ENCODE assay signal across 14 cellular contexts in the genomic region with DNA sequence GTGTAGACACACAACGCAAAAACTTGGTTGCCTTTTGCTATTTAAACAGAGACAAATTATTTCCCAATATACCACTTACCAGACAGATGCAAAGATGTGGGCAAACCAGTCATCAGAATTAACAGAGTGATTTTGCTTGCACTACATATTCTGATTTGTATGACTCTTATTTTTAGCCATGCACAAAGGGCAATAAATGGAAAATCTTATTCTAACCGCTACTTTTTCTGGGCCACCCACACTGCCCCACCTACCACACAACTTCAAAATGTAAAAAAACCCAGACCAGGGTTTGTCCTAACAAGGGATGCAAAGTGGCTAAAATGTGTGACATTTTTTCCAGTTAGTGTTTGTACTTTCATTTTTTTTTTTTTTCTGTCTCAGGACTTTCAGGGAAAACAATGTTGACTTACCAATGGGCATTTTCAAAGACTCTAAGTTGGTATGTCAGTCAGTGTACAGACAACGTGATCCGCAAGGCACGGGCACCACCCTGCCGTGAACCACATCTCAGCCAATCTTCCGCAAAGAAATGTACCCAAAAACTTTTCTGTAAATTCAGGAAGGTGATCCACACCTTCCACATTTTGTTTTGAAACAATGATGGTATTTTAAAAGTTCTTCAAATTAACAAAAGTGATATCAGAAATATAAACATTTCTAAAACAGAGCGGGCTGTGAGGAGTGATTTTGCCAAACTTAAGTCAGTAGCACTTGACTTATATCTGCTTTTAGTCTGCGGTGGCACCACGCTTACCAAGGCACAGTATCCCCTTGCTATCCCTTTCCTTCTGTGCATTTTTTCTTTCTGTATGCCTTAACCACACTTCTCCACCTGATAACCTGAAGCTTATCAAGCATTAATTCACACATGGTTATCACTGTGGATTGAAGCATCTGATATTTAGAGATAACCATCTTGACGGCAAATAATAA.
DNase-seq lines count a peak whose midpoint lies in the region; ATAC-seq lines count a peak whose summit lies in the region.
"Had no signal": no experiment of that assay in that cellular context is flagged by ENCODE, and none has a peak within 500 bp of the region (broad histone marks: within the 10 kb centered on the region; RNA-seq: fewer than 3 reads in every experiment).

No MANE protein-coding gene starts in this region.

- intact Hi-C loops in activated CD4-positive, alpha-beta T cell treated with anti-CD3 and anti-CD28 coated beads for 36 hours (cut with DNase I, micrococcal nuclease) = loop anchor here (1.0 to 10.0 kb wide), 26 partner anchors 31 to 998 kb away; a partner anchor contains a TSS
- intact Hi-C loops in activated T-helper 1 cell treated with anti-CD3 and anti-CD28 coated beads, Interleukin-12 subunit alpha, Interleukin-12 subunit beta, Interleukin-2, Interleukin-4 antibody, amounts not matched to agents 30 ng/mL and 10 ng/mL and 1 ng/mL, durations not matched to agents 14 hours and 24 hours and 36 hours (cut with micrococcal nuclease) = loop anchor here (1.0 to 10.0 kb wide), 26 partner anchors 23 to 705 kb away; a partner anchor contains a TSS

- peak overlapping the region; percentile 93 for H3K4me3 Mint-ChIP-seq in activated CD4-positive, alpha-beta T cell treated with anti-CD3 and anti-CD28 coated beads for 36 hours
- peak overlapping the region; percentile 88 for H3K4me3 Mint-ChIP-seq in activated T-helper 1 cell treated with anti-CD3 and anti-CD28 coated beads, Interleukin-12 subunit alpha, Interleukin-12 subunit beta, Interleukin-2, Interleukin-4 antibody, amounts not matched to agents 30 ng/mL and 10 ng/mL and 1 ng/mL, durations not matched to agents 14 hours and 24 hours and 36 hours
- peak overlapping the region; percentile 88 for H3K4me3 Mint-ChIP-seq in natural killer cell treated with Interleukin-12 subunit alpha and Interleukin-12 subunit beta and Interleukin-15 and Interleukin-18, amount 100 ng/mL, for 72 hours

- peaks cover 65% of the 10 kb centered on the region for H3K36me3 Mint-ChIP-seq in activated CD4-positive, alpha-beta T cell treated with anti-CD3 and anti-CD28 coated beads for 36 hours (ENCODE audit: low read depth)
- H3K36me3 Mint-ChIP-seq in activated T-helper 1 cell treated with anti-CD3 and anti-CD28 coated beads, Interleukin-12 subunit alpha, Interleukin-12 subunit beta, Interleukin-2, Interleukin-4 antibody, amounts not matched to agents 30 ng/mL and 10 ng/mL and 1 ng/mL, durations not matched to agents 14 hours and 24 hours and 36 hours (ENCODE audit: low read depth) = peaks cover 47% of the 10 kb centered on the region
- H3K36me3 Mint-ChIP-seq in natural killer cell treated with Interleukin-12 subunit alpha and Interleukin-12 subunit beta and Interleukin-15 and Interleukin-18, amount 100 ng/mL, for 72 hours = no peaks in the 10 kb centered on the region

- peak overlapping the region; percentile 99 for H3K27ac Mint-ChIP-seq in activated CD4-positive, alpha-beta T cell treated with anti-CD3 and anti-CD28 coated beads for 36 hours
- peak overlapping the region; percentile 95 for H3K27ac Mint-ChIP-seq in activated T-helper 1 cell treated with anti-CD3 and anti-CD28 coated beads, Interleukin-12 subunit alpha, Interleukin-12 subunit beta, Interleukin-2, Interleukin-4 antibody, amounts not matched to agents 30 ng/mL and 10 ng/mL and 1 ng/mL, durations not matched to agents 14 hours and 24 hours and 36 hours
- peak overlapping the region; percentile 76 to 94 for H3K27ac Mint-ChIP-seq in natural killer cell treated with Interleukin-12 subunit alpha and Interleukin-12 subunit beta and Interleukin-15 and Interleukin-18, amount 100 ng/mL, for 72 hours

- CTCF ChIA-PET in activated CD4-positive, alpha-beta T cell treated with anti-CD3 and anti-CD28 coated beads for 36 hours (lab: Charles Lee) = interaction anchor here (0.6 to 1.1 kb wide), 2 partner anchors 54 to 205 kb away, joined by 3 read pairs; no protein-coding TSS in a partner anchor

- peaks cover 81% of the 10 kb centered on the region for H3K4me1 Mint-ChIP-seq in activated CD4-positive, alpha-beta T cell treated with anti-CD3 and anti-CD28 coated beads for 36 hours
- peaks cover 93% of the 10 kb centered on the region for H3K4me1 Mint-ChIP-seq in activated T-helper 1 cell treated with anti-CD3 and anti-CD28 coated beads, Interleukin-12 subunit alpha, Interleukin-12 subunit beta, Interleukin-2, Interleukin-4 antibody, amounts not matched to agents 30 ng/mL and 10 ng/mL and 1 ng/mL, durations not matched to agents 14 hours and 24 hours and 36 hours (ENCODE audit: low read depth)
- peaks cover 55 to 56% of the 10 kb centered on the region in 2 donors for H3K4me1 Mint-ChIP-seq in natural killer cell treated with Interleukin-12 subunit alpha and Interleukin-12 subunit beta and Interleukin-15 and Interleukin-18, amount 100 ng/mL, for 72 hours (ENCODE audit: low read depth in 2 of 2)

- POLR2A ChIA-PET in activated CD4-positive, alpha-beta T cell treated with anti-CD3 and anti-CD28 coated beads for 36 hours (lab: Charles Lee) = interaction anchor here (0.6 to 1.2 kb wide), 12 partner anchors 12 to 215 kb away, joined by 3 to 5 read pairs (median 3); no protein-coding TSS in a partner anchor

- ATAC-seq in activated CD4-positive, alpha-beta T cell treated with anti-CD3 and anti-CD28 coated beads for 36 hours = peak; percentile 23
- peak; percentile 28 to 62 for ATAC-seq in natural killer cell treated with Interleukin-12 subunit alpha and Interleukin-12 subunit beta and Interleukin-15 and Interleukin-18, amount 100 ng/mL, for 72 hours
- ATAC-seq in stimulated activated naive CD8-positive, alpha-beta T cell treated with anti-CD3 and anti-CD28 coated beads, Interleukin-15, Interleukin-2, amounts not matched to agents 100 U/mL and 50 U/mL, for 24 hours = peak; percentile 38
- ATAC-seq: left colon had no signal

- no peaks in the 10 kb centered on the region for H3K9me3 Mint-ChIP-seq in activated CD4-positive, alpha-beta T cell treated with anti-CD3 and anti-CD28 coated beads for 36 hours (ENCODE audit: low read depth)
- no peaks in the 10 kb centered on the region for H3K9me3 Mint-ChIP-seq in activated T-helper 1 cell treated with anti-CD3 and anti-CD28 coated beads, Interleukin-12 subunit alpha, Interleukin-12 subunit beta, Interleukin-2, Interleukin-4 antibody, amounts not matched to agents 30 ng/mL and 10 ng/mL and 1 ng/mL, durations not matched to agents 14 hours and 24 hours and 36 hours
- no peaks in the 10 kb centered on the region for H3K9me3 Mint-ChIP-seq in natural killer cell treated with Interleukin-12 subunit alpha and Interleukin-12 subunit beta and Interleukin-15 and Interleukin-18, amount 100 ng/mL, for 72 hours

- DNase-seq in activated CD4-positive, alpha-beta T cell treated with anti-CD3 and anti-CD28 coated beads for 36 hours = peak; percentile 75
- DNase-seq in activated CD4-positive, alpha-beta T cell treated with anti-CD3 and anti-CD28 coated beads, Interleukin-2, amount 50 U/mL, for 1 hour = no peak
- no peak for DNase-seq in activated T-helper 1 cell treated with anti-CD3 and anti-CD28 coated beads, Interleukin-12 subunit alpha, Interleukin-12 subunit beta, Interleukin-2, Interleukin-4 antibody, amounts not matched to agents 30 ng/mL and 10 ng/mL and 1 ng/mL, durations not matched to agents 14 hours and 24 hours and 36 hours (ENCODE audit: low spot score)
- DNase-seq in natural killer cell treated with Interleukin-12 subunit alpha and Interleukin-12 subunit beta and Interleukin-15 and Interleukin-18, amount 100 ng/mL, for 72 hours (ENCODE audit: low spot score) = peak; percentile 63
- peak; percentile 62 for DNase-seq in stimulated activated naive CD8-positive, alpha-beta T cell treated with anti-CD3 and anti-CD28 coated beads, Interleukin-15, Interleukin-2, amounts not matched to agents 100 U/mL and 50 U/mL, for 24 hours
- DNase-seq in NCI-H526 treated with DMSO at 0.1 percent for 48 hours (lab: John Stamatoyannopoulos, UW) = no peak
- no peak for DNase-seq in mucosa of gallbladder (ENCODE audit: low spot score)
- no peak for DNase-seq in NCI-H524 (lab: John Stamatoyannopoulos, UW)
- DNase-seq: brain microvascular endothelial cell, glutamatergic neuron, NCI-H1436 treated with DMSO at 0.1 percent for 48 hours, SIG-M5, testis had no signal

- H3K27me3 Mint-ChIP-seq in activated CD4-positive, alpha-beta T cell treated with anti-CD3 and anti-CD28 coated beads for 36 hours = no peaks in the 10 kb centered on the region
- H3K27me3 Mint-ChIP-seq in activated T-helper 1 cell treated with anti-CD3 and anti-CD28 coated beads, Interleukin-12 subunit alpha, Interleukin-12 subunit beta, Interleukin-2, Interleukin-4 antibody, amounts not matched to agents 30 ng/mL and 10 ng/mL and 1 ng/mL, durations not matched to agents 14 hours and 24 hours and 36 hours (ENCODE audit: insufficient read depth) = no peaks in the 10 kb centered on the region
- H3K27me3 Mint-ChIP-seq in natural killer cell treated with Interleukin-12 subunit alpha and Interleukin-12 subunit beta and Interleukin-15 and Interleukin-18, amount 100 ng/mL, for 72 hours = peaks cover 8 to 15% of the 10 kb centered on the region in 2 donors

Comparison
In these comparisons a context has a peak if more than half of its experiments do, and no peak if none do; other contexts are left out.
1. DNase-seq: peak in activated CD4-positive, alpha-beta T cell treated with anti-CD3 and anti-CD28 coated beads for 36 hours (single experiment), natural killer cell treated with Interleukin-12 subunit alpha and Interleukin-12 subunit beta and Interleukin-15 and Interleukin-18, amount 100 ng/mL, for 72 hours (single experiment) and stimulated activated naive CD8-positive, alpha-beta T cell treated with anti-CD3 and anti-CD28 coated beads, Interleukin-15, Interleukin-2, amounts not matched to agents 100 U/mL and 50 U/mL, for 24 hours (single experiment); none in activated CD4-positive, alpha-beta T cell treated with anti-CD3 and anti-CD28 coated beads, Interleukin-2, amount 50 U/mL, for 1 hour (single experiment), activated T-helper 1 cell treated with anti-CD3 and anti-CD28 coated beads, Interleukin-12 subunit alpha, Interleukin-12 subunit beta, Interleukin-2, Interleukin-4 antibody, amounts not matched to agents 30 ng/mL and 10 ng/mL and 1 ng/mL, durations not matched to agents 14 hours and 24 hours and 36 hours (single experiment), NCI-H526 treated with DMSO at 0.1 percent for 48 hours (single experiment), mucosa of gallbladder (single experiment) and NCI-H524 (0 of 2).
2. Peak in every context shown above with its lines, with median percentiles within 50 percentile points of each other: ATAC-seq, H3K27ac Mint-ChIP-seq and H3K4me3 Mint-ChIP-seq.